In the genomic region with DNA sequence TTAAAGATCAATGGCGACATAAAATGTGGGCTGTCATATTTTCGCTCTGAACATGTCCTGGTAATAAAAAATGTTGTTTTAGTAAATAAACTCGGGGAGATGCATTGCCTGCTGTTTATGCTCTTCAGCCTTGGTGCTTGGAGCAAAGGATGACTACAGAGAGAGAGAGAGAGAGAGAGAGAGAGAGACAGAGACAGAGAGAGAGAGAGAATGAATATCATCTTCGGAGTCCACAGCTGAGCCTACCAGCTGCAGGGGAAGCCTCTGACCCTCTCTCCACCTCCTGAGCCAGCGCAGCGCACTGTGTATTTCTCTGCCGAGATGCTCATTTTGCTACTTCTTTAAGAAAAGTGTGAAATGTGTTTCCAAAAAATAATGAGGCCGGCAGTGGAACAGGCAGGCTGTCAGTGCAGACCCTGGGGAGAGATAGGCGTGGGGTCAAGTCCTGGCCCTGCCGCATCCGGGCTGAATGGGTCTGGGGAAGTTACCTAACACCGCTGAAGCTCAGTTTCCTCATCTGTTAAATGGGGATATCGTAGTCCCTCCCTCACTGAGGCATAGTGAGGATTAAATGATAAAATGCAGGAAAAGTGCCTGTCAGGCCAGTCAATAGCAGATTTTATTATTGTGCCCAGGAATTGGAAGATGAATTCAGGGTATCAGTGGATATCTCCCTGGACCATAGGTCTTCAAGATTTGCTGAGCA, we compare ENCODE assay signal across 1 cellular context.
TF ChIP-seq lines count a peak whose summit lies in the region.

No MANE protein-coding gene starts in this region.

TF ChIP-seq in neural cell, 6 proteins besides CTCF, POLR2A, EP300 and RAD21 (continued from another document):
- TF ChIP-seq TAF1 (IDR thresholded peaks at IDR 0.05; ENCODE audit: low read depth) (no peak), MXI1 (conservative IDR thresholded peaks at IDR 0.05; ENCODE audit: poor library complexity, severe bottlenecking) (no peak), EZH2 (IDR thresholded peaks at IDR 0.05; ENCODE audit: borderline replicate concordance, insufficient read depth, low read length, poor library complexity, severe bottlenecking) (no peak)
